1 cellular context compared by ENCODE assay signal in the genomic region with DNA sequence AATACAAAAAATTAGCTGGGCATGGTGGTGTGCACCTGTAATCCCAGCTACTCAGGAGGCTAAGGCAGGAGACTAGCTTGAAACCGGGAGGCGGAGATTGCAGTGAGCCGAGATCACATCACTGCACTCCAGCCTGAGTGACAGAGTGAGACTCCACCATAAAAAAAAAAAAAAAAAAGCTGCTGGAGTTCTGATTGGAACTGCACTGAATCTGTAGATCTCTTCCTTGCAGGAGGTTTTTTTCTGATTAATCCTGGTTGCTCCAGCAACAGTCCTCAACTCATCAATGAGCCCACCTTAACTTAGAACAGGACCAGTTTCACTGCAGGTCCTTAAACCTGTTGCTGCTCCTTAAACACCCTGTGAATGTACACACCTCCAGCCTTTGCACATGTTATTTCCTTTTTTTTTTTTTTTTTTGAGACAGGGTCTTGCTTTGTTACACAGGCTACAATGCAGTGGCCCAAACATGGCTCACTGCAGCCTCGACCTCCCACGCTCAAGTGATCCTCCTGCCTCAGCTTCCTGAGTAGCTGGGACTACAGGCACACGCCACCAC.
TF ChIP-seq lines count a peak whose summit lies in the region.

No MANE protein-coding gene starts in this region.

TF ChIP-seq in HEK293T, 16 proteins besides CTCF, POLR2A, EP300 and RAD21 (continued from another document):
- TF ChIP-seq HDGF (IDR thresholded peaks at IDR 0.05; ENCODE audit: borderline replicate concordance): no peak
- no peak for TF ChIP-seq TARDBP (IDR thresholded peaks at IDR 0.05)
- no peak for TF ChIP-seq LEF1 (IDR thresholded peaks at IDR 0.05; ENCODE audit: borderline replicate concordance)
